2 cellular contexts compared by ENCODE assay signal in the genomic region with DNA sequence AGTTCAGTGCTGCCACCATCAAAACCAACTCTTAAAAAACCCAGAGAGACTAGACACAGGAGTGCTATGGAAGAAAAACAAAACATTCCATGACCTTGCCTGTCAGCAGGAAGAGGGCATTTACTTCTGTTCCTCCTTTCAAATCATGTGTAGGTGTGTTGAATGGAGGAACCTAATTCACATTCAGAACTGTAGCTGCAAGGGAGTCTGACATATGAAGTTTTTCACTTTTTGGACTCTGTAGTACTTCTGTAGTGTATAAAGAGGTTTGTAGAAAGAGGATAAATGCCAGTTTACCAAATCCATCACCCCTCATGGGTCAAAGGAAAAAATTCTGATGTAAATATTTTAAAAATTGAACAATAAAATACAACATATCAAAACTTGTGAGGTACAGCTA.
TF ChIP-seq lines count a peak whose summit lies in the region.

No MANE protein-coding gene starts in this region.

TF ChIP-seq in A549, 52 proteins besides CTCF, POLR2A, EP300 and RAD21:
- TF ChIP-seq KDM1A (IDR thresholded peaks at IDR 0.05; ENCODE audit: low read depth) (0 out of 2 replicates have a peak, but pooled peaks have one; percentile 10), HDAC2 (IDR thresholded peaks at IDR 0.05) (no peak), CHD4 (IDR thresholded peaks at IDR 0.05; ENCODE audit: borderline replicate concordance) (no peak), ZFP36 (IDR thresholded peaks at IDR 0.05; ENCODE audit: borderline replicate concordance, partially characterized antibody) (no peak)

TF ChIP-seq in GM12878, 131 proteins besides CTCF, POLR2A, EP300 and RAD21:
- TF ChIP-seq, protein P1, sequence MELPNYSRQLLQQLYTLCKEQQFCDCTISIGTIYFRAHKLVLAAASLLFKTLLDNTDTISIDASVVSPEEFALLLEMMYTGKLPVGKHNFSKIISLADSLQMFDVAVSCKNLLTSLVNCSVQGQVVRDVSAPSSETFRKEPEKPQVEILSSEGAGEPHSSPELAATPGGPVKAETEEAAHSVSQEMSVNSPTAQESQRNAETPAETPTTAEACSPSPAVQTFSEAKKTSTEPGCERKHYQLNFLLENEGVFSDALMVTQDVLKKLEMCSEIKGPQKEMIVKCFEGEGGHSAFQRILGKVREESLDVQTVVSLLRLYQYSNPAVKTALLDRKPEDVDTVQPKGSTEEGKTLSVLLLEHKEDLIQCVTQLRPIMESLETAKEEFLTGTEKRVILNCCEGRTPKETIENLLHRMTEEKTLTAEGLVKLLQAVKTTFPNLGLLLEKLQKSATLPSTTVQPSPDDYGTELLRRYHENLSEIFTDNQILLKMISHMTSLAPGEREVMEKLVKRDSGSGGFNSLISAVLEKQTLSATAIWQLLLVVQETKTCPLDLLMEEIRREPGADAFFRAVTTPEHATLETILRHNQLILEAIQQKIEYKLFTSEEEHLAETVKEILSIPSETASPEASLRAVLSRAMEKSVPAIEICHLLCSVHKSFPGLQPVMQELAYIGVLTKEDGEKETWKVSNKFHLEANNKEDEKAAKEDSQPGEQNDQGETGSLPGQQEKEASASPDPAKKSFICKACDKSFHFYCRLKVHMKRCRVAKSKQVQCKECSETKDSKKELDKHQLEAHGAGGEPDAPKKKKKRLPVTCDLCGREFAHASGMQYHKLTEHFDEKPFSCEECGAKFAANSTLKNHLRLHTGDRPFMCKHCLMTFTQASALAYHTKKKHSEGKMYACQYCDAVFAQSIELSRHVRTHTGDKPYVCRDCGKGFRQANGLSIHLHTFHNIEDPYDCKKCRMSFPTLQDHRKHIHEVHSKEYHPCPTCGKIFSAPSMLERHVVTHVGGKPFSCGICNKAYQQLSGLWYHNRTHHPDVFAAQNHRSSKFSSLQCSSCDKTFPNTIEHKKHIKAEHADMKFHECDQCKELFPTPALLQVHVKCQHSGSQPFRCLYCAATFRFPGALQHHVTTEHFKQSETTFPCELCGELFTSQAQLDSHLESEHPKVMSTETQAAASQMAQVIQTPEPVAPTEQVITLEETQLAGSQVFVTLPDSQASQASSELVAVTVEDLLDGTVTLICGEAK (IDR thresholded peaks at IDR 0.05; ENCODE audit: borderline replicate concordance) = no peak
- no peak for TF ChIP-seq KAT2A (conservative IDR thresholded peaks at IDR 0.05; ENCODE audit: control insufficient read depth, low read depth, low read length)
- TF ChIP-seq CBX3 (IDR thresholded peaks at IDR 0.05; ENCODE audit: borderline replicate concordance, low read depth) = 0 out of 2 replicates have a peak, but pooled peaks have one; percentile 44
TF ChIP-seq in GM12878: peak in this region for 1.
